In genomic region chr1:4516596-4516995, GRCh38 we compare ENCODE assay signal across 30 cellular contexts.
"Had no signal": no experiment of that assay in that cellular context is flagged by ENCODE, and none has a peak within 500 bp of the region (broad histone marks: within the 10 kb centered on the region; RNA-seq: fewer than 3 reads in every experiment).

No MANE protein-coding gene starts in this region.

- H3K27ac Mint-ChIP-seq: activated B cell treated with CpG ODN at 0.5 μM for 24 hours; activated CD4-positive, alpha-beta memory T cell treated with anti-CD3 and anti-CD28 coated beads for 36 hours; activated CD4-positive, alpha-beta T cell treated with anti-CD3 and anti-CD28 coated beads, Interleukin-2, amount 10 ng/mL, durations not matched to agents 24 days and 14 days; activated CD8-positive, alpha-beta T cell treated with anti-CD3 and anti-CD28 coated beads for 36 hours; activated naive CD4-positive, alpha-beta T cell treated with anti-CD3 and anti-CD28 coated beads for 36 hours; activated naive CD4-positive, alpha-beta T cell treated with anti-CD3 and anti-CD28 coated beads, Interleukin-2, amount 50 U/mL, for 72 hours; activated naive CD8-positive, alpha-beta T cell treated with anti-CD3 and anti-CD28 coated beads for 36 hours; activated T-cell treated with anti-CD3 and anti-CD28 coated beads, Interleukin-2, amount 50 U/mL, for 72 hours; activated T-helper 1 cell treated with anti-CD3 and anti-CD28 coated beads, Interleukin-12 subunit alpha, Interleukin-12 subunit beta, Interleukin-2, Interleukin-4 antibody, amounts not matched to agents 30 ng/mL and 10 ng/mL and 1 ng/mL, durations not matched to agents 14 hours and 24 hours and 36 hours; activated T-helper 17 cell treated with anti-CD3 and anti-CD28 coated beads, Interleukin-2, amount 50 U/mL, for 72 hours; T-helper 1 cell treated with Interleukin-12 subunit alpha and Interleukin-12 subunit beta and Interleukin-4 antibody, amounts not matched to agents 30 μg/mL and 1 μg/mL, for 36 hours; T-helper 2 cell treated with Interferon-gamma antibody and Interleukin-4, amounts not matched to agents 5 μg/mL and 100 μg/mL, for 36 hours had no signal

- H3K4me1 Mint-ChIP-seq: activated B cell treated with CpG ODN at 0.5 μM for 24 hours; activated CD4-positive, alpha-beta T cell treated with anti-CD3 and anti-CD28 coated beads, Interleukin-2, amount 10 ng/mL, durations not matched to agents 24 days and 14 days; activated naive CD8-positive, alpha-beta T cell treated with anti-CD3 and anti-CD28 coated beads for 36 hours; activated T-helper 17 cell treated with anti-CD3 and anti-CD28 coated beads, Interleukin-2, amount 50 U/mL, for 72 hours had no signal

- H3K27me3 Mint-ChIP-seq: activated CD4-positive, alpha-beta memory T cell treated with anti-CD3 and anti-CD28 coated beads for 36 hours; activated CD4-positive, alpha-beta T cell treated with anti-CD3 and anti-CD28 coated beads, Interleukin-2, amount 10 ng/mL, durations not matched to agents 24 days and 14 days had no signal

- H3K4me3 Mint-ChIP-seq: activated B cell treated with CpG ODN at 0.5 μM for 24 hours; activated CD4-positive, alpha-beta memory T cell treated with anti-CD3 and anti-CD28 coated beads for 36 hours; activated CD4-positive, alpha-beta T cell treated with anti-CD3 and anti-CD28 coated beads, Interleukin-2, amount 10 ng/mL, durations not matched to agents 24 days and 14 days; activated CD8-positive, alpha-beta T cell treated with anti-CD3 and anti-CD28 coated beads for 36 hours; activated naive CD4-positive, alpha-beta T cell treated with anti-CD3 and anti-CD28 coated beads for 36 hours; activated naive CD8-positive, alpha-beta T cell treated with anti-CD3 and anti-CD28 coated beads for 36 hours; activated T-cell treated with anti-CD3 and anti-CD28 coated beads, Interleukin-2, amount 50 U/mL, for 4 hours; activated T-cell treated with anti-CD3 and anti-CD28 coated beads, Interleukin-2, amount 50 U/mL, for 72 hours; activated T-helper 1 cell treated with anti-CD3 and anti-CD28 coated beads, Interleukin-12 subunit alpha, Interleukin-12 subunit beta, Interleukin-2, Interleukin-4 antibody, amounts not matched to agents 30 ng/mL and 10 ng/mL and 1 ng/mL, durations not matched to agents 14 hours and 24 hours and 36 hours; activated T-helper 17 cell treated with anti-CD3 and anti-CD28 coated beads, Interleukin-2, amount 50 U/mL, for 72 hours; T-helper 1 cell treated with Interleukin-12 subunit alpha and Interleukin-12 subunit beta and Interleukin-4 antibody, amounts not matched to agents 30 μg/mL and 1 μg/mL, for 36 hours; T-helper 2 cell treated with Interferon-gamma antibody and Interleukin-4, amounts not matched to agents 5 μg/mL and 100 μg/mL, for 36 hours had no signal

- H3K36me3 Mint-ChIP-seq: activated CD4-positive, alpha-beta memory T cell treated with anti-CD3 and anti-CD28 coated beads for 36 hours; activated naive CD4-positive, alpha-beta T cell treated with anti-CD3 and anti-CD28 coated beads, Interleukin-2, amount 50 U/mL, for 72 hours; activated naive CD8-positive, alpha-beta T cell treated with anti-CD3 and anti-CD28 coated beads for 36 hours had no signal

- H3K9me3 Mint-ChIP-seq: activated B cell treated with CpG ODN at 0.5 μM for 24 hours; activated CD4-positive, alpha-beta memory T cell treated with anti-CD3 and anti-CD28 coated beads for 36 hours; activated CD4-positive, alpha-beta T cell treated with anti-CD3 and anti-CD28 coated beads, Interleukin-2, amount 10 ng/mL, durations not matched to agents 24 days and 14 days; activated CD8-positive, alpha-beta T cell treated with anti-CD3 and anti-CD28 coated beads for 36 hours; activated naive CD4-positive, alpha-beta T cell treated with anti-CD3 and anti-CD28 coated beads for 36 hours; activated naive CD4-positive, alpha-beta T cell treated with anti-CD3 and anti-CD28 coated beads, Interleukin-2, amount 50 U/mL, for 72 hours; activated naive CD8-positive, alpha-beta T cell treated with anti-CD3 and anti-CD28 coated beads for 36 hours; activated T-cell treated with anti-CD3 and anti-CD28 coated beads, Interleukin-2, amount 50 U/mL, for 4 hours; activated T-cell treated with anti-CD3 and anti-CD28 coated beads, Interleukin-2, amount 50 U/mL, for 72 hours; activated T-helper 1 cell treated with anti-CD3 and anti-CD28 coated beads, Interleukin-12 subunit alpha, Interleukin-12 subunit beta, Interleukin-2, Interleukin-4 antibody, amounts not matched to agents 30 ng/mL and 10 ng/mL and 1 ng/mL, durations not matched to agents 14 hours and 24 hours and 36 hours; activated T-helper 17 cell treated with anti-CD3 and anti-CD28 coated beads, Interleukin-2, amount 50 U/mL, for 72 hours; T-helper 1 cell treated with Interleukin-12 subunit alpha and Interleukin-12 subunit beta and Interleukin-4 antibody, amounts not matched to agents 30 μg/mL and 1 μg/mL, for 36 hours; T-helper 2 cell treated with Interferon-gamma antibody and Interleukin-4, amounts not matched to agents 5 μg/mL and 100 μg/mL, for 36 hours had no signal

- ATAC-seq: activated CD8-positive, alpha-beta T cell treated with anti-CD3 and anti-CD28 coated beads for 36 hours; activated naive CD4-positive, alpha-beta T cell treated with anti-CD3 and anti-CD28 coated beads, Interleukin-2, amount 50 U/mL, for 72 hours; activated T-cell treated with anti-CD3 and anti-CD28 coated beads, Interleukin-2, amount 50 U/mL, for 4 hours; activated T-cell treated with anti-CD3 and anti-CD28 coated beads, Interleukin-2, amount 50 U/mL, for 72 hours; activated T-helper 17 cell treated with anti-CD3 and anti-CD28 coated beads, Interleukin-2, amount 50 U/mL, for 72 hours had no signal

- DNase-seq: activated B cell treated with CpG ODN at 0.5 μM for 24 hours; activated CD4-positive, alpha-beta memory T cell treated with anti-CD3 and anti-CD28 coated beads for 36 hours; activated CD4-positive, alpha-beta T cell treated with anti-CD3 and anti-CD28 coated beads for 4 hours; activated CD4-positive, alpha-beta T cell treated with anti-CD3 and anti-CD28 coated beads, Interleukin-2, amount 10 ng/mL, durations not matched to agents 24 days and 14 days; activated CD4-positive, alpha-beta T cell treated with anti-CD3 and anti-CD28 coated beads, Interleukin-2, amount 50 U/mL, for 1 hour; activated CD4-positive, alpha-beta T cell treated with anti-CD3 and anti-CD28 coated beads, Interleukin-2, amount 50 U/mL, for 4 hours; activated CD4-positive, CD25-positive, alpha-beta regulatory T cell treated with anti-CD3 and anti-CD28 coated beads, Interleukin-2, amount 50 U/mL, for 72 hours; activated CD8-positive, alpha-beta memory T cell treated with anti-CD3 and anti-CD28 coated beads, Interleukin-2, amount 50 U/mL, for 4 hours; activated CD8-positive, alpha-beta T cell treated with anti-CD3 and anti-CD28 coated beads for 36 hours; activated effector memory CD4-positive, alpha-beta T cell treated with anti-CD3 and anti-CD28 coated beads, Interleukin-2, amount 50 U/mL, for 16 hours; activated gamma-delta T cell treated with Interleukin-2 at 50 U/mL for 16 hours; activated naive CD4-positive, alpha-beta T cell; activated naive CD4-positive, alpha-beta T cell treated with anti-CD3 and anti-CD28 coated beads for 36 hours; activated naive CD4-positive, alpha-beta T cell treated with anti-CD3 and anti-CD28 coated beads, Interleukin-2, amount 50 U/mL, for 16 hours; activated naive CD8-positive, alpha-beta T cell treated with anti-CD3 and anti-CD28 coated beads for 36 hours; activated T-cell treated with anti-CD3 and anti-CD28 coated beads for 4 hours; activated T-cell treated with anti-CD3 and anti-CD28 coated beads, Interleukin-2, amount 50 U/mL, for 1 hour; activated T-cell treated with anti-CD3 and anti-CD28 coated beads, Interleukin-2, amount 50 U/mL, for 4 hours; activated T-cell treated with anti-CD3 and anti-CD28 coated beads, Interleukin-2, amount 50 U/mL, for 72 hours; amniotic stem cell; brain microvascular endothelial cell; central memory CD4-positive, alpha-beta T cell; T-helper 1 cell; T-helper 2 cell; T-helper 9 cell had no signal
